In the genomic region with DNA sequence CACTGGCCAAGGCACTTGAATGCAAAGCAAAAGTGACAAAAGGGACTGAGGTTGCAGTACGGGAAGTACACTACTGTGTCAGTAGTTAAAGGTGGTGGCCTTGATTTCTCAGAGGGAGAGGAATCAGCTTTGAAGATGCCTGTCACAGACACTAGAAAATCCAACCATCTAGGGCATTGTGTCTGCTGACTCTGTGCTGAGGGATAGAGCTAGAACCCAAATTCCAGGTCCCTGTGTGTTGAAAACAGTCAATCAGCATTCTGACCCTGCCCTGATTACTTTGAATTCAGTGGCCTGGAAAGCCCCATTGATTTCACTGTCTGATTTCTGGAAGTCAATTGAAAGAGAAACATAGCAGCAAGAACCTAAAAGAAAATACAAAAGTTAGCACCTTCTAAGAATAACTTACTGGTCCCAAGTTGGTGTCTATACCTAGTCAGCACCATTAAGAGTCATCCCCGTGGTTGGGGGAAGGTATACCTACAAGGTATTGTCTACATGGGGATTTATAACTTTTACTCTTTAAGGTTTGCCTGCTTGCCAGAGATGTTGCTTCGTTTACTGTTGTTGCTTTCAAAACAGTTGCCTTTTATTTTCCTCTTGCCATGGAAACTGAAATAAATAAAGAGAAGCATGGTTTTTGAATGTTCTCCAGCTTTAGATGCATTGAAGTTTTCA, we compare ENCODE assay signal across 1 cellular context.
TF ChIP-seq lines count a peak whose summit lies in the region.

No MANE protein-coding gene starts in this region.

TF ChIP-seq in GM12878, 131 proteins besides CTCF, POLR2A, EP300 and RAD21 (continued from another document):
- peak; percentile 29 for TF ChIP-seq RUNX3 (IDR thresholded peaks at IDR 0.05; ENCODE audit: low read length)
- 0 out of 4 replicates have a peak, but pooled peaks of 1 of the 2 experiments have one; percentile 23 for TF ChIP-seq BHLHE40 (IDR thresholded peaks at IDR 0.05; ENCODE audit: borderline replicate concordance in 1 of 2, low read depth in 2 of 2, low read length in 1 of 2)
- TF ChIP-seq MEF2B (IDR thresholded peaks at IDR 0.05; ENCODE audit: partially characterized antibody, poor library complexity, severe bottlenecking): peak; percentile 62
- 0 out of 3 replicates have a peak, but pooled peaks have one; percentile 18 for TF ChIP-seq POU2F2 (IDR thresholded peaks at IDR 0.05; ENCODE audit: borderline replicate concordance, low read depth, low read length)
- TF ChIP-seq TCF7 (IDR thresholded peaks at IDR 0.05; ENCODE audit: borderline replicate concordance): 0 out of 2 replicates have a peak, but pooled peaks have one; percentile 31
- TF ChIP-seq SREBF1 (IDR thresholded peaks at IDR 0.05; ENCODE audit: low read length): no peak
- 0 out of 2 replicates have a peak, but pooled peaks have one; percentile 6 for TF ChIP-seq CREB1 (IDR thresholded peaks at IDR 0.05; ENCODE audit: low read depth)
- TF ChIP-seq BRCA1 (IDR thresholded peaks at IDR 0.05; ENCODE audit: low read depth, low read length): no peak
- peak in 1 of 2 experiments; percentile 49; a peak in 1 of 4 replicates for TF ChIP-seq ETV6 (conservative IDR thresholded peaks at IDR 0.05 in 1 of 2, IDR thresholded peaks at IDR 0.05 in 1 of 2; ENCODE audit: borderline replicate concordance in 1 of 2, low read depth in 1 of 2)
- peak; percentile 54; the same call in 1 of the 2 replicates for TF ChIP-seq POLR2AphosphoS5 (IDR thresholded peaks at IDR 0.05; ENCODE audit: low read length)
- no peak for TF ChIP-seq CHD1 (IDR thresholded peaks at IDR 0.05; ENCODE audit: low read depth, low read length)
- TF ChIP-seq NBN (IDR thresholded peaks at IDR 0.05): 0 out of 2 replicates have a peak, but pooled peaks have one; percentile 21
- TF ChIP-seq EED (IDR thresholded peaks at IDR 0.05; ENCODE audit: low read depth): 0 out of 2 replicates have a peak, but pooled peaks have one; percentile 26
- TF ChIP-seq, protein P1, sequence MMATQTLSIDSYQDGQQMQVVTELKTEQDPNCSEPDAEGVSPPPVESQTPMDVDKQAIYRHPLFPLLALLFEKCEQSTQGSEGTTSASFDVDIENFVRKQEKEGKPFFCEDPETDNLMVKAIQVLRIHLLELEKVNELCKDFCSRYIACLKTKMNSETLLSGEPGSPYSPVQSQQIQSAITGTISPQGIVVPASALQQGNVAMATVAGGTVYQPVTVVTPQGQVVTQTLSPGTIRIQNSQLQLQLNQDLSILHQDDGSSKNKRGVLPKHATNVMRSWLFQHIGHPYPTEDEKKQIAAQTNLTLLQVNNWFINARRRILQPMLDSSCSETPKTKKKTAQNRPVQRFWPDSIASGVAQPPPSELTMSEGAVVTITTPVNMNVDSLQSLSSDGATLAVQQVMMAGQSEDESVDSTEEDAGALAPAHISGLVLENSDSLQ (IDR thresholded peaks at IDR 0.05): peak; percentile 76
- no peak for TF ChIP-seq BACH1 (IDR thresholded peaks at IDR 0.05; ENCODE audit: borderline replicate concordance)
- peak; percentile 43 for TF ChIP-seq IKZF1 (conservative IDR thresholded peaks at IDR 0.05)
- TF ChIP-seq STAT1 (conservative IDR thresholded peaks at IDR 0.05): 0 out of 2 replicates have a peak, but pooled peaks have one; percentile 28
- TF ChIP-seq YY1 (IDR thresholded peaks at IDR 0.05; ENCODE audit: low read depth, low read length): no peak
- TF ChIP-seq CHD4 (IDR thresholded peaks at IDR 0.05): no peak
- TF ChIP-seq ZNF207 (IDR thresholded peaks at IDR 0.05; ENCODE audit: borderline replicate concordance): no peak
- 0 out of 2 replicates have a peak, but pooled peaks have one; percentile 11 for TF ChIP-seq STAT3 (IDR thresholded peaks at IDR 0.05; ENCODE audit: low read depth, low read length)
- peak; percentile 18 to 50; a peak in 2 of 4 replicates for TF ChIP-seq IKZF2 (IDR thresholded peaks at IDR 0.05)
- no peak for TF ChIP-seq HDAC2 (IDR thresholded peaks at IDR 0.05)
- peak; percentile 34; the same call in 1 of the 2 replicates for TF ChIP-seq ATF7 (IDR thresholded peaks at IDR 0.05; ENCODE audit: low read depth)
- TF ChIP-seq NR2F1 (conservative IDR thresholded peaks at IDR 0.05): 0 out of 2 replicates have a peak, but pooled peaks have one; percentile 33
- no peak for TF ChIP-seq E2F4 (IDR thresholded peaks at IDR 0.05; ENCODE audit: low read depth, low read length)
